12 cellular contexts compared by ENCODE assay signal in genomic region chr15:44535092-44535491, GRCh38. TPM values are rescaled to one million over a fixed set of nuclear protein-coding genes. Genes with fewer than 3 reads are reported as not detected.
DNase-seq lines count a peak whose midpoint lies in the region; ATAC-seq, FAIRE-seq and TF ChIP-seq lines count a peak whose summit lies in the region.
"Had no signal": no experiment of that assay in that cellular context is flagged by ENCODE, and none has a peak within 500 bp of the region (broad histone marks: within the 10 kb centered on the region; RNA-seq: fewer than 3 reads in every experiment).

No MANE protein-coding gene starts in this region.

- H3K27ac Mint-ChIP-seq in T-helper 1 cell treated with Interleukin-12 subunit alpha and Interleukin-12 subunit beta and Interleukin-4 antibody, amounts not matched to agents 30 μg/mL and 1 μg/mL, for 36 hours: peak overlapping the region; percentile 35

- POLR2A ChIA-PET in RWPE1 (lab: Yijun Ruan, JAX; ENCODE audit: low non-redundant PET) (no interaction called here), H1 (lab: Charles Lee; ENCODE audit: partially characterized antibody) (no interaction called here)

- peaks cover 20% of the 10 kb centered on the region for H3K4me1 Mint-ChIP-seq in T-helper 1 cell treated with Interleukin-12 subunit alpha and Interleukin-12 subunit beta and Interleukin-4 antibody, amounts not matched to agents 30 μg/mL and 1 μg/mL, for 36 hours (ENCODE audit: low read depth)

- H4K8ac ChIP-seq in H1 (ENCODE audit: extremely low read depth, insufficient read depth, low read length): no peak overlapping the region

- no peak for TF ChIP-seq POLR2A in H1 (IDR thresholded peaks at IDR 0.05; ENCODE audit: control extremely low read depth in 1 of 2, low read depth in 2 of 2, low read length in 2 of 2)

- no peak overlapping the region for H4K5ac ChIP-seq in H1 (ENCODE audit: insufficient read length, low read depth, low read length)

- no peak overlapping the region for H2BK20ac ChIP-seq in H1 (ENCODE audit: low read length)

- no peak overlapping the region for H2BK5ac ChIP-seq in H1 (ENCODE audit: low read depth, low read length)

- no peak overlapping the region for H2BK15ac ChIP-seq in H1 (ENCODE audit: low read length)

- H3K27me3 Mint-ChIP-seq in T-helper 1 cell treated with Interleukin-12 subunit alpha and Interleukin-12 subunit beta and Interleukin-4 antibody, amounts not matched to agents 30 μg/mL and 1 μg/mL, for 36 hours (ENCODE audit: low read depth): no peaks in the 10 kb centered on the region

- H3K4me1 ChIP-seq in H1 (replicated peaks in 1 of 4; ENCODE audit: control insufficient read depth in 3 of 4, insufficient read depth in 4 of 4, low read length in 3 of 4) (peaks cover 0 to 4% (median 2%) of the 10 kb centered on the region in 4 experiments; a peak in 4 of 7 replicates), osteoblast (ENCODE audit: insufficient read depth, low read length) (peaks cover 19% of the 10 kb centered on the region)

- peaks cover 0 to 16% of the 10 kb centered on the region in 2 experiments; a peak in 2 of 4 replicates for H3K79me2 ChIP-seq in H1 (ENCODE audit: control insufficient read depth in 1 of 2, insufficient read depth in 2 of 2, low read length in 2 of 2)
- peaks cover 34% of the 10 kb centered on the region for H3K79me2 ChIP-seq in osteoblast (ENCODE audit: insufficient read depth, low read length)

- H3K23ac ChIP-seq in H1 (ENCODE audit: insufficient read length): no peak overlapping the region

- no peaks in the 10 kb centered on the region for H3K9me3 Mint-ChIP-seq in T-helper 1 cell treated with Interleukin-12 subunit alpha and Interleukin-12 subunit beta and Interleukin-4 antibody, amounts not matched to agents 30 μg/mL and 1 μg/mL, for 36 hours

- TF ChIP-seq CTCF in RWPE1 (conservative IDR thresholded peaks at IDR 0.05; ENCODE audit: low read depth) (no peak), H1 (IDR thresholded peaks at IDR 0.05; ENCODE audit: control extremely low read depth in 1 of 3, insufficient read depth in 1 of 3, low read depth in 1 of 3, low read length in 3 of 3) (no peak), osteoblast (IDR thresholded peaks at IDR 0.05; ENCODE audit: extremely low read depth, low read depth, low read length) (no peak)

- TF ChIP-seq RAD21 in H1 (IDR thresholded peaks at IDR 0.05 in 1 of 2, conservative IDR thresholded peaks at IDR 0.05 in 1 of 2; ENCODE audit: low read depth in 2 of 2, low read length in 2 of 2): no peak

- H3K27me3 ChIP-seq in H1 (replicated peaks in 1 of 4; ENCODE audit: control insufficient read depth in 3 of 4, extremely low read depth in 1 of 4, insufficient read depth in 3 of 4, low read length in 3 of 4) (no peaks in the 10 kb centered on the region), osteoblast (ENCODE audit: insufficient read depth, low read length) (no peaks in the 10 kb centered on the region)
- H3K27me3 ChIP-seq: SJSA1 had no signal

- H3K4me2 ChIP-seq in H1 (ENCODE audit: insufficient read depth in 1 of 2, low read depth in 2 of 2, low read length in 2 of 2): peak overlapping the region; percentile 71 to 97; a peak in 3 of 4 replicates
- H3K4me2 ChIP-seq in osteoblast (ENCODE audit: insufficient read depth, low read length): peak overlapping the region; percentile 94

- H2AK5ac ChIP-seq in H1 (ENCODE audit: low read depth, low read length): no peak overlapping the region

- ATAC-seq in GM18868 (IDR thresholded peaks at IDR 0.05; ENCODE audit: unreplicated experiment): no peak

- H3K4me3 ChIP-seq in H1 (ENCODE audit: extremely low read depth in 1 of 4, insufficient read depth in 2 of 4, low read depth in 3 of 4, low read length in 4 of 4): peak overlapping the region in 1 of 4 experiments; percentile 78; a peak in 4 of 8 replicates
- H3K4me3 ChIP-seq in osteoblast (ENCODE audit: insufficient read depth, low read length): no peak overlapping the region

- peaks cover 6% of the 10 kb centered on the region; the same call in 1 of the 2 replicates for H3K23me2 ChIP-seq in H1 (ENCODE audit: low read depth, low read length)

- no peak overlapping the region for H3K56ac ChIP-seq in H1 (replicated peaks; ENCODE audit: insufficient read length, low read depth, low read length)

- peaks cover 16% of the 10 kb centered on the region for H3K36me3 Mint-ChIP-seq in T-helper 1 cell treated with Interleukin-12 subunit alpha and Interleukin-12 subunit beta and Interleukin-4 antibody, amounts not matched to agents 30 μg/mL and 1 μg/mL, for 36 hours (ENCODE audit: low read depth)

- DNase-seq in T-helper 1 cell: no peak
- DNase-seq in RWPE1 (ENCODE audit: low spot score): no peak
- peak in 1 of 2 experiments; percentile 28 for DNase-seq in H1 (ENCODE audit: low read depth in 1 of 2, low spot score in 2 of 2)
- DNase-seq in osteoblast (ENCODE audit: insufficient read length, low spot score, missing footprints): no peak
- no peak for DNase-seq in NCI-H2227 (lab: John Stamatoyannopoulos, UW; ENCODE audit: unreplicated experiment)
- DNase-seq in NCI-H510A (lab: John Stamatoyannopoulos, UW): no peak
- DNase-seq: DMS53; stimulated activated naive CD4-positive, alpha-beta T cell had no signal

- peak overlapping the region; percentile 100 for H3K27ac ChIP-seq in RWPE1
- H3K27ac ChIP-seq in H1 (ENCODE audit: low read depth, low read length): no peak overlapping the region
- H3K27ac ChIP-seq in osteoblast (ENCODE audit: low read depth, low read length): no peak overlapping the region
- H3K27ac ChIP-seq: SJSA1 had no signal

- H2BK120ac ChIP-seq in H1 (replicated peaks; ENCODE audit: low read depth, low read length): no peak overlapping the region

- H3K14ac ChIP-seq in H1 (ENCODE audit: insufficient read length): no peak overlapping the region

- no peak for FAIRE-seq in H1 (lab: Jason Lieb, UNC)
- FAIRE-seq: GM12892 had no signal

- H3K36me3 ChIP-seq in H1 (ENCODE audit: control insufficient read depth in 2 of 4, insufficient read depth in 4 of 4, low read length in 3 of 4) (peaks cover 0 to 5% (median 0%) of the 10 kb centered on the region in 4 experiments; a peak in 3 of 8 replicates), osteoblast (ENCODE audit: insufficient read depth, low read length) (peaks cover 16% of the 10 kb centered on the region)

- H3K4me3 Mint-ChIP-seq in T-helper 1 cell treated with Interleukin-12 subunit alpha and Interleukin-12 subunit beta and Interleukin-4 antibody, amounts not matched to agents 30 μg/mL and 1 μg/mL, for 36 hours: peak overlapping the region; percentile 70

- no peak overlapping the region for H3K4ac ChIP-seq in H1 (replicated peaks; ENCODE audit: insufficient read length, low read depth, low read length)

- H3K18ac ChIP-seq in H1 (ENCODE audit: extremely low read depth, low read length): no peak overlapping the region

- H2AFZ ChIP-seq in H1 (ENCODE audit: low read length): no peak overlapping the region
- no peak overlapping the region for H2AFZ ChIP-seq in osteoblast (ENCODE audit: low read length)

- H4K20me1 ChIP-seq in H1 (replicated peaks in 1 of 2; ENCODE audit: control insufficient read depth in 1 of 2, insufficient read depth in 2 of 2, low read length in 2 of 2) (no peaks in the 10 kb centered on the region), osteoblast (ENCODE audit: insufficient read depth, low read length) (peaks cover 6% of the 10 kb centered on the region)

- no peak overlapping the region for H4K91ac ChIP-seq in H1 (replicated peaks; ENCODE audit: insufficient read length, low read length)

- no peaks in the 10 kb centered on the region; the same call in none of the 2 replicates for H3K79me1 ChIP-seq in H1 (ENCODE audit: low read depth, low read length)

- H3K9me3 ChIP-seq in H1 (ENCODE audit: insufficient read depth in 2 of 2, low read depth in 1 of 2, low read length in 1 of 2) (no peaks in the 10 kb centered on the region), osteoblast (ENCODE audit: low read depth, low read length) (no peaks in the 10 kb centered on the region)
- H3K9me3 ChIP-seq: SJSA1 had no signal

- 92% methylated on average over 8 of the region's 8 CpGs; no CpG with 5 or more reads in 1 of the 2 experiments for WGBS in H1 (ENCODE audit: extremely low coverage in 1 of 2, insufficient coverage in 1 of 2, insufficient read length in 1 of 2, insufficient replicate concordance in 2 of 2, low coverage in 1 of 2, low lambda C conversion rate in 2 of 2, missing lambda C conversion rate in 1 of 2), 2 experiments

- CTCF ChIA-PET in RWPE1 (lab: Yijun Ruan, JAX): no interaction called here
- CTCF ChIA-PET in H1 (lab: Charles Lee; ENCODE audit: partially characterized antibody): no interaction called here

- H2BK12ac ChIP-seq in H1 (ENCODE audit: low read depth, low read length): no peak overlapping the region

- TF ChIP-seq EP300 in H1 (IDR thresholded peaks at IDR 0.05; ENCODE audit: borderline replicate concordance in 1 of 2, low read depth in 2 of 2, low read length in 2 of 2): no peak

- H3K9ac ChIP-seq in H1 (replicated peaks in 1 of 4; ENCODE audit: extremely low read depth in 1 of 4, low read depth in 3 of 4, low read length in 3 of 4): no peak overlapping the region

TF ChIP-seq in H1, 55 proteins besides CTCF, POLR2A, EP300 and RAD21:
- TF ChIP-seq GTF2F1 (IDR thresholded peaks at IDR 0.05; ENCODE audit: borderline replicate concordance, low read depth, low read length) (no peak), FOSL1 (IDR thresholded peaks at IDR 0.05; ENCODE audit: insufficient read depth, low read depth, low read length) (no peak), EZH2 (IDR thresholded peaks at IDR 0.05; ENCODE audit: low read depth, low read length, severe bottlenecking) (no peak)
TF ChIP-seq in H1: peak in this region for 0.

RNA-seq across cellular contexts. Expression of gene EIF3J, which starts 1.9 kb away (rescaled TPM):
- total RNA-seq in H1 (2021; fragmentation: NEBNext Ultra II Directional; extraction: Animal tissue kit (Norgen Biotek cat#: 25700)): 109 and 119 TPM in 2 replicates
- polyA plus RNA-seq in H1 (2011; rRNA removed): 15.6 and 26.8 TPM in 2 replicates
- polyA plus RNA-seq in H1 (2011; cell fraction: cytosol; rRNA removed): 30.5 TPM
- polyA plus RNA-seq in H1 (2011; cell fraction: nucleus; rRNA removed): 8.0 TPM
- polyA plus RNA-seq in H1 (2012, experiment 1 of 2): 44.1 to 74.9 TPM (median 45.4 TPM) in 4 replicates
- 12.0 TPM for polyA plus RNA-seq in H1 (2012, experiment 2 of 2)
- polyA plus RNA-seq in H1 (2013, experiment 1 of 2): 49.8 TPM
- 48.1 TPM for polyA plus RNA-seq in H1 (2013, experiment 2 of 2)
- 38.8 and 48.6 TPM in 2 replicates for polyA minus RNA-seq in H1 (2011; rRNA and poly(A)+ RNA removed)
- 21.1 TPM for polyA minus RNA-seq in H1 (2011; cell fraction: cytosol; rRNA and poly(A)+ RNA removed)
- polyA minus RNA-seq in H1 (2011; cell fraction: nucleus; rRNA and poly(A)+ RNA removed): 46.2 TPM
- 36.2 and 39.2 TPM in 2 replicates for total RNA-seq in osteoblast
